8 cellular contexts compared by ENCODE assay signal in genomic region chr2:144510206-144510991, GRCh38. TPM values are rescaled to one million over a fixed set of nuclear protein-coding genes. Genes with fewer than 3 reads are reported as not detected.
A peak's percentile ranks its signal among the peaks of the same experiment; 100 is the strongest.
DNase-seq lines count a peak whose midpoint lies in the region; ATAC-seq, FAIRE-seq and TF ChIP-seq lines count a peak whose summit lies in the region.

No MANE protein-coding gene starts in this region.

- H3K27ac ChIP-seq in astrocyte (ENCODE audit: low read depth, low read length), result peak overlapping the region; percentile 52

- peak; percentile 20 for FAIRE-seq in HTR-8/SVneo (lab: Jason Lieb, UNC)
- FAIRE-seq in astrocyte (lab: Jason Lieb, UNC), result no peak

- H3K9me3 Mint-ChIP-seq in astrocyte (ENCODE audit: unreplicated experiment), result no peaks in the 10 kb centered on the region
- no peaks in the 10 kb centered on the region for H3K9me3 Mint-ChIP-seq in stimulated activated naive CD8-positive, alpha-beta T cell treated with anti-CD3 and anti-CD28 coated beads, Interleukin-15, amount 100 ng/mL, for 72 hours

- no peaks in the 10 kb centered on the region for H3K36me3 ChIP-seq in ES-I3 (ENCODE audit: insufficient read depth, low read length)
- H3K36me3 ChIP-seq in astrocyte (ENCODE audit: insufficient read depth, low read length), result no peaks in the 10 kb centered on the region

- H3K4me1 ChIP-seq in ES-I3 (ENCODE audit: insufficient read depth, low read length) (peaks cover 63% of the 10 kb centered on the region), astrocyte (ENCODE audit: insufficient read depth, low read length) (peaks cover 58% of the 10 kb centered on the region)

- H3K9ac ChIP-seq in ES-I3 (ENCODE audit: low read depth, low read length) (peak overlapping the region; percentile 5; the same call in 1 of the 2 replicates), astrocyte (ENCODE audit: low read length) (peak overlapping the region; percentile 64)

- H3K79me2 ChIP-seq in astrocyte (ENCODE audit: insufficient read depth, low read length), result peaks cover 91% of the 10 kb centered on the region

- H4K20me1 ChIP-seq in astrocyte (ENCODE audit: insufficient read depth, low read length), result peaks cover 22% of the 10 kb centered on the region

- DNase-seq in HTR-8/SVneo (ENCODE audit: insufficient read length, low spot score) (no peak), astrocyte (ENCODE audit: low read depth) (peak; percentile 92), iris pigment epithelial cell (ENCODE audit: low read depth) (peak; percentile 96), NCI-H1092 (lab: John Stamatoyannopoulos, UW) (no peak)
- DNase-seq in stimulated activated naive CD8-positive, alpha-beta T cell treated with anti-CD3 and anti-CD28 coated beads, Interleukin-15, amount 100 ng/mL, for 72 hours, result peak in 1 of 2 donors; percentile 48

- H3K4me3 Mint-ChIP-seq in astrocyte (ENCODE audit: unreplicated experiment), result peak overlapping the region; percentile 77
- peak overlapping the region in 1 of 2 donors; percentile 27 for H3K4me3 Mint-ChIP-seq in stimulated activated naive CD8-positive, alpha-beta T cell treated with anti-CD3 and anti-CD28 coated beads, Interleukin-15, amount 100 ng/mL, for 72 hours

- peak overlapping the region; percentile 100 for H3K27ac Mint-ChIP-seq in astrocyte (ENCODE audit: unreplicated experiment)
- peak overlapping the region in 1 of 2 donors; percentile 74 for H3K27ac Mint-ChIP-seq in stimulated activated naive CD8-positive, alpha-beta T cell treated with anti-CD3 and anti-CD28 coated beads, Interleukin-15, amount 100 ng/mL, for 72 hours

- no peak for TF ChIP-seq CTCF in astrocyte (IDR thresholded peaks at IDR 0.05; ENCODE audit: insufficient read depth, low read depth, low read length)

- peak overlapping the region; percentile 79 for H3K4me2 ChIP-seq in astrocyte (ENCODE audit: low read length)

- peaks cover 81% of the 10 kb centered on the region for H3K4me1 Mint-ChIP-seq in astrocyte (ENCODE audit: low read depth, unreplicated experiment)
- H3K4me1 Mint-ChIP-seq in stimulated activated naive CD8-positive, alpha-beta T cell treated with anti-CD3 and anti-CD28 coated beads, Interleukin-15, amount 100 ng/mL, for 72 hours, result peaks cover 43% of the 10 kb centered on the region

- ATAC-seq in GM21390 (IDR thresholded peaks at IDR 0.05; ENCODE audit: unreplicated experiment) (peak; percentile 60), HG03139 (IDR thresholded peaks at IDR 0.05; ENCODE audit: unreplicated experiment) (no peak)
- ATAC-seq in stimulated activated naive CD8-positive, alpha-beta T cell treated with anti-CD3 and anti-CD28 coated beads, Interleukin-15, amount 100 ng/mL, for 72 hours, result peak; percentile 94

- no peak overlapping the region for H2AFZ ChIP-seq in astrocyte (ENCODE audit: low read depth, low read length)

- H3K27me3 ChIP-seq in astrocyte (ENCODE audit: insufficient read depth, low read length), result no peaks in the 10 kb centered on the region

- no peaks in the 10 kb centered on the region for H3K36me3 Mint-ChIP-seq in astrocyte (ENCODE audit: low read depth, unreplicated experiment)

- peak overlapping the region; percentile 20 for H3K4me3 ChIP-seq in astrocyte (ENCODE audit: insufficient read depth, low read depth, low read length)

- no peaks in the 10 kb centered on the region for H3K27me3 Mint-ChIP-seq in astrocyte (ENCODE audit: low read depth, unreplicated experiment)
- peaks cover 75% of the 10 kb centered on the region for H3K27me3 Mint-ChIP-seq in stimulated activated naive CD8-positive, alpha-beta T cell treated with anti-CD3 and anti-CD28 coated beads, Interleukin-15, amount 100 ng/mL, for 72 hours

- H3K9me3 ChIP-seq in ES-I3 (ENCODE audit: control insufficient read depth, insufficient read depth, low read length), result no peaks in the 10 kb centered on the region
- no peaks in the 10 kb centered on the region for H3K9me3 ChIP-seq in astrocyte (ENCODE audit: insufficient read depth, low read depth, low read length)

RNA-seq across cellular contexts. Expression of gene ZEB2, which starts 9.5 kb away (rescaled TPM):
- 84.9 and 90.9 TPM in 2 replicates for total RNA-seq in astrocyte

Comparison
In these comparisons a context has a peak if more than half of its experiments do, and no peak if none do; other contexts are left out.
1. DNase-seq: peak in astrocyte (single experiment) and iris pigment epithelial cell (single experiment); none in HTR-8/SVneo (single experiment) and NCI-H1092 (single experiment).